Comparison of ENCODE assay signal across 1 cellular context in genomic region chr10:128125944-128126764, GRCh38.
A peak's percentile ranks its signal among the peaks of the same experiment; 100 is the strongest.
TF ChIP-seq lines count a peak whose summit lies in the region.

Gene MKI67 (minus strand): TSS chr10:128126423. CDS start chr10:128125667, 756 bp downstream.

TF ChIP-seq in HepG2, 621 proteins besides CTCF, POLR2A, EP300 and RAD21 (continued from another document):
- TF ChIP-seq RBAK (CRISPR knock-in tag; IDR thresholded peaks at IDR 0.05), result no peak
- no peak for TF ChIP-seq RCOR2 (CRISPR knock-in tag; IDR thresholded peaks at IDR 0.05)
- TF ChIP-seq ATF7-NPFF (CRISPR knock-in tag; IDR thresholded peaks at IDR 0.05; ENCODE audit: low read depth), result peak; percentile 77
- no peak for TF ChIP-seq ZNF619 (CRISPR knock-in tag; IDR thresholded peaks at IDR 0.05)
- TF ChIP-seq TERF1 (CRISPR knock-in tag; IDR thresholded peaks at IDR 0.05), result 0 out of 2 replicates have a peak, but pooled peaks have one; percentile 72
- peak; percentile 81 for TF ChIP-seq ZSCAN21 (CRISPR knock-in tag; IDR thresholded peaks at IDR 0.05; ENCODE audit: borderline replicate concordance)
- TF ChIP-seq NFIC (IDR thresholded peaks at IDR 0.05; ENCODE audit: low read length), result no peak
- peak; percentile 61 for TF ChIP-seq AGO2 (optimal IDR thresholded peaks at IDR 0.05; ENCODE audit: low read depth, low read length)
- peak; percentile 80 for TF ChIP-seq ZNF749 (CRISPR knock-in tag; IDR thresholded peaks at IDR 0.05; ENCODE audit: borderline replicate concordance)
- no peak for TF ChIP-seq ZNF530 (CRISPR knock-in tag; IDR thresholded peaks at IDR 0.05; ENCODE audit: low read depth)
- TF ChIP-seq BCL3 (CRISPR knock-in tag; IDR thresholded peaks at IDR 0.05), result no peak
- TF ChIP-seq ZSCAN12 (CRISPR knock-in tag; IDR thresholded peaks at IDR 0.05), result no peak
- TF ChIP-seq ELF1 (CRISPR knock-in tag; IDR thresholded peaks at IDR 0.05), result peak; percentile 33; the same call in 1 of the 2 replicates
- TF ChIP-seq FOXO4 (CRISPR knock-in tag; conservative IDR thresholded peaks at IDR 0.05), result 0 out of 2 replicates have a peak, but pooled peaks have one; percentile 71
- TF ChIP-seq ZNF446 (CRISPR knock-in tag; IDR thresholded peaks at IDR 0.05), result 0 out of 2 replicates have a peak, but pooled peaks have one; percentile 75
- no peak for TF ChIP-seq SOX5 (CRISPR knock-in tag; IDR thresholded peaks at IDR 0.05; ENCODE audit: borderline replicate concordance)
- no peak for TF ChIP-seq ZKSCAN8 (CRISPR knock-in tag; IDR thresholded peaks at IDR 0.05; ENCODE audit: borderline replicate concordance)
- TF ChIP-seq IKZF4 (CRISPR knock-in tag; IDR thresholded peaks at IDR 0.05; ENCODE audit: borderline replicate concordance, low read depth, not compliant biosample characterization), result no peak
- peak; percentile 93 for TF ChIP-seq ZFP36L1 (CRISPR knock-in tag; IDR thresholded peaks at IDR 0.05)
- peak; percentile 89 for TF ChIP-seq TGIF2 (CRISPR knock-in tag; IDR thresholded peaks at IDR 0.05)
- peak; percentile 79 for TF ChIP-seq ZFY (CRISPR knock-in tag; IDR thresholded peaks at IDR 0.05)
- TF ChIP-seq SP5 (CRISPR knock-in tag; IDR thresholded peaks at IDR 0.05; ENCODE audit: borderline replicate concordance, low read depth), result peak; percentile 38; the same call in 1 of the 2 replicates
- TF ChIP-seq PHF8 (CRISPR knock-in tag; IDR thresholded peaks at IDR 0.05), result peak; percentile 55; the same call in 1 of the 2 replicates
- TF ChIP-seq CEBPZ (IDR thresholded peaks at IDR 0.05; ENCODE audit: low read length), result no peak
- no peak for TF ChIP-seq ZNF256 (CRISPR knock-in tag; conservative IDR thresholded peaks at IDR 0.05)
- TF ChIP-seq EEA1 (CRISPR knock-in tag; IDR thresholded peaks at IDR 0.05; ENCODE audit: borderline replicate concordance), result no peak
- no peak for TF ChIP-seq ZGPAT (CRISPR knock-in tag; IDR thresholded peaks at IDR 0.05)
- TF ChIP-seq ZNF142 (CRISPR knock-in tag; IDR thresholded peaks at IDR 0.05), result peak; percentile 93
- TF ChIP-seq ZNF484 (CRISPR knock-in tag; IDR thresholded peaks at IDR 0.05; ENCODE audit: borderline replicate concordance, low read depth), result no peak
- TF ChIP-seq NAIF1 (CRISPR knock-in tag; IDR thresholded peaks at IDR 0.05; ENCODE audit: borderline replicate concordance), result no peak
